In the genomic region with DNA sequence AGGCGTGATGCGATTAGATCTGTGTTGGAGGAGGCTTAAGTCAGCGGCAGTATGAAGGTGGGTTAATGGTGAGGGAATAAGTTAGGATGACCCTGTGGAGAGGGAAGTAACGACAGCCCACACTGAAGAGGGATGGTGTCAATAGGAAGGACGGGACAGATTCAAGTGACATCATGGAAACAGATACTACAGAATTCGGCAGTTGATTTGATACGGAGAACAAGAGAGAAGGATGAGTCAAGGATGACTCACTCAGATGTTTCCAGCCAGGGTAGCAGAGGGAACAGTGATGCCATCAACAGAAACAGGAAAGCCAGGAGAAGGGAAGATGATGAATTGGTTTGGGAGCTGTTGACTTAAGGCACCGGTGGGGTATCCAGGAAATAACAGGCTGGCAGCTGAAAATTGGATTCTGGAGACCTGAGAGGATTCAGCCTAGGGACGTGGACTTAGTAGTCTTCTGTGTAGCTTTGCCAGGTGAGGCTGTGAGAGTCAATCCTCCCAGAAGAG, we compare ENCODE assay signal across 10 cellular contexts. TPM values are rescaled to one million over a fixed set of nuclear protein-coding genes. Genes with fewer than 3 reads are reported as not detected.
A peak's percentile ranks its signal among the peaks of the same experiment; 100 is the strongest.
DNase-seq lines count a peak whose midpoint lies in the region; ATAC-seq and TF ChIP-seq lines count a peak whose summit lies in the region.
"Had no signal": no experiment of that assay in that cellular context is flagged by ENCODE, and none has a peak within 500 bp of the region (broad histone marks: within the 10 kb centered on the region; RNA-seq: fewer than 3 reads in every experiment).

No MANE protein-coding gene starts in this region.

- no peak overlapping the region for H3K14ac ChIP-seq in neuronal stem cell (ENCODE audit: low read length)

- H3K4ac ChIP-seq in neuronal stem cell (ENCODE audit: low read length) = no peak overlapping the region

- H3K18ac ChIP-seq in neuronal stem cell (ENCODE audit: low read length) = no peak overlapping the region

- no peak for ATAC-seq in HG02840 (IDR thresholded peaks at IDR 0.05; ENCODE audit: low FRiP score, unreplicated experiment)

- DNase-seq in DMS 273 (lab: John Stamatoyannopoulos, UW; ENCODE audit: unreplicated experiment) = peak; percentile 4
- DNase-seq in DMS 273 treated with DMSO at 0.1 percent for 48 hours (lab: John Stamatoyannopoulos, UW) = no peak
- DNase-seq in NCI-H2196 (lab: John Stamatoyannopoulos, UW; ENCODE audit: unreplicated experiment) = peak; percentile 39
- DNase-seq in astrocyte of the cerebellum (ENCODE audit: low read depth) = peak; percentile 53
- DNase-seq in neuronal stem cell (ENCODE audit: low spot score) = no peak
- DNase-seq in NCI-H1436 treated with DMSO at 0.1 percent for 48 hours (lab: John Stamatoyannopoulos, UW) = no peak
- DNase-seq in DMS114 treated with DMSO at 0.1 percent for 48 hours (lab: John Stamatoyannopoulos, UW; ENCODE audit: unreplicated experiment) = no peak
- DNase-seq: activated CD4-positive, CD25-positive, alpha-beta regulatory T cell had no signal

- peaks cover 0 to 4% of the 10 kb centered on the region in 2 donors for H3K4me1 ChIP-seq in neuronal stem cell (ENCODE audit: control insufficient read depth in 2 of 2, insufficient read depth in 1 of 2, low read depth in 1 of 2, low read length in 2 of 2)

- WGBS in neuronal stem cell (ENCODE audit: extremely low coverage in 2 of 2, insufficient read length in 2 of 2, insufficient replicate concordance in 1 of 2), 2 donors = no CpG with 5 or more reads among the region's 9 CpGs

- H3K79me1 ChIP-seq in neuronal stem cell (ENCODE audit: low read depth, low read length) = no peaks in the 10 kb centered on the region

- no peaks in the 10 kb centered on the region for H3K36me3 ChIP-seq in neuronal stem cell (replicated peaks in 1 of 2; ENCODE audit: control insufficient read depth in 2 of 2, insufficient read depth in 2 of 2, low read length in 2 of 2)

- no peak overlapping the region for H3K9ac ChIP-seq in neuronal stem cell (ENCODE audit: low read depth, low read length, poor library complexity)

- no peak overlapping the region for H2BK12ac ChIP-seq in neuronal stem cell (ENCODE audit: low read length)

- no peak overlapping the region for H3K23ac ChIP-seq in neuronal stem cell (ENCODE audit: low read depth, low read length, poor library complexity)

- H3K9me3 ChIP-seq in neuronal stem cell (replicated peaks in 1 of 2; ENCODE audit: control insufficient read depth in 2 of 2, insufficient read depth in 1 of 2, low read depth in 1 of 2, low read length in 2 of 2) = no peaks in the 10 kb centered on the region

- no peaks in the 10 kb centered on the region for H3K27me3 ChIP-seq in neuronal stem cell (ENCODE audit: control insufficient read depth in 3 of 3, insufficient read depth in 3 of 3, low read depth in 1 of 3, low read length in 3 of 3)

- H2AFZ ChIP-seq in neuronal stem cell (ENCODE audit: low read length) = peak overlapping the region; percentile 56

- TF ChIP-seq CTCF in astrocyte of the cerebellum (IDR thresholded peaks at IDR 0.05; ENCODE audit: low read depth, low read length, missing control alignments) = no peak

- no peak overlapping the region for H3K4me3 ChIP-seq in astrocyte of the cerebellum (ENCODE audit: low read depth, low read length)
- H3K4me3 ChIP-seq in neuronal stem cell (ENCODE audit: low read length in 2 of 2) = no peak overlapping the region

- H3K4me2 ChIP-seq in neuronal stem cell (ENCODE audit: insufficient read depth, low read length, poor library complexity, severe bottlenecking) = no peak overlapping the region

- no peak overlapping the region for H2AK5ac ChIP-seq in neuronal stem cell (ENCODE audit: low read depth, low read length)

- no peak overlapping the region for H2BK120ac ChIP-seq in neuronal stem cell (ENCODE audit: low read depth, low read length)

- in situ Hi-C loops in astrocyte of the cerebellum (cut with HindIII; ENCODE audit: low sequenced_read_pairs) = no loop called here

- H2BK5ac ChIP-seq in neuronal stem cell (ENCODE audit: low read length) = no peak overlapping the region

- H4K91ac ChIP-seq in neuronal stem cell (ENCODE audit: low read depth, low read length, poor library complexity) = no peak overlapping the region

- H4K8ac ChIP-seq in neuronal stem cell (ENCODE audit: low read depth, low read length) = no peak overlapping the region

- no peak overlapping the region for H3K27ac ChIP-seq in neuronal stem cell (replicated peaks; ENCODE audit: low read length)
- H3K27ac ChIP-seq: 22Rv1 had no signal

- no peak overlapping the region for H2BK15ac ChIP-seq in neuronal stem cell (ENCODE audit: low read length)

RNA-seq across cellular contexts. Expression of gene SHC4, which starts 38.0 kb away (rescaled TPM):
- 0.78 TPM for polyA plus RNA-seq in neuronal stem cell (2013, experiment 1 of 2)
- 0.71 TPM for polyA plus RNA-seq in neuronal stem cell (2013, experiment 2 of 2)

RNA-seq across cellular contexts. Expression of gene EID1, which starts 47.8 kb away (rescaled TPM):
- polyA plus RNA-seq in neuronal stem cell (2013, experiment 1 of 2) = 245 TPM
- 255 TPM for polyA plus RNA-seq in neuronal stem cell (2013, experiment 2 of 2)

Comparison
In these comparisons a context has a peak if more than half of its experiments do, and no peak if none do; other contexts are left out.
1. DNase-seq: peak in DMS 273 (single experiment), NCI-H2196 (single experiment) and astrocyte of the cerebellum (single experiment); none in DMS 273 treated with DMSO at 0.1 percent for 48 hours (single experiment), neuronal stem cell (single experiment), NCI-H1436 treated with DMSO at 0.1 percent for 48 hours (single experiment) and DMS114 treated with DMSO at 0.1 percent for 48 hours (single experiment).